In the genomic region with DNA sequence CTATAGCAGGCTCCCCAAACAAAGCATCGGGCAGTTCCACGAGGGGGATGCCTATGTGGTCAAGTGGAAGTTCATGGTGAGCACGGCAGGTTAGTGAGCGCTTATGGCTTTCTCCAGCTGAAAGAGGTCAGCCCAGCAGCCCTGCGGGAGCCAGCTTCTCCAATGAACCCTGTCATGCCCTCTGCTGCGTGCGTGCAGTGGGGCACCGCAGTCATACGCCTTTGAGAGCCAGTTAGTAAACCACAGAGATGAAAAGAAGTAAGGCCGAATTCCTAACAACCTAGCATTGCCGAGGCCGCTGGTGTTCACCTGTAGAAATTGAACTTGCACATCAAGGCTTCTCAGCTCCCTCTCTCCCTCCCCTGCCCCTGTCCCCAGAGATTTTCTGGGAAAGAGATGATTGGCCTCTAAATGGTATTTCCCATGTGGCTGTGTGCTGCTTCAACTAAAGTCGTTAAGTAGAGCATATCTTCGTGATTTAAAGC, we compare ENCODE assay signal across 8 cellular contexts.
A peak's percentile ranks its signal among the peaks of the same experiment; 100 is the strongest.
DNase-seq lines count a peak whose midpoint lies in the region; ATAC-seq and TF ChIP-seq lines count a peak whose summit lies in the region.
"Not testable (repeated sequence)": the region's sequence is repeated elsewhere in the genome, so short reads cannot be mapped to it uniquely, and the experiment has no call there.

No MANE protein-coding gene starts in this region.

- not testable (repeated sequence) for H3K9me2 ChIP-seq in Loucy (replicated peaks; ENCODE audit: low read depth, low read length)

- H3K27me3 ChIP-seq in CD4-positive, CD25-positive, alpha-beta regulatory T cell (ENCODE audit: control insufficient read depth, insufficient read depth, low read length); Loucy (ENCODE audit: insufficient read depth, low read length, poor library complexity, severe bottlenecking); colonic mucosa: not testable (repeated sequence)

- peaks cover 23% of the 10 kb centered on the region; the same call in 1 of the 2 replicates for H3K79me2 ChIP-seq in Loucy (ENCODE audit: insufficient read depth, low read length)

- not testable (repeated sequence) for H4K20me1 ChIP-seq in Loucy (ENCODE audit: insufficient read depth, low read length, poor library complexity, severe bottlenecking)

- peak overlapping the region; percentile 97 to 99 (median 98) for H3K27ac Mint-ChIP-seq in CD4-positive, CD25-positive, alpha-beta regulatory T cell

- ATAC-seq in CD4-positive, CD25-positive, alpha-beta regulatory T cell (ENCODE audit: low read depth in 2 of 2) = peak; percentile 3 to 8
- ATAC-seq in GM19351 (IDR thresholded peaks at IDR 0.05; ENCODE audit: unreplicated experiment) (peak; percentile 0), HG02798 (IDR thresholded peaks at IDR 0.05; ENCODE audit: poor library complexity, unreplicated experiment) (peak; percentile 1)
- peak; percentile 13 to 14 for ATAC-seq in activated T-cell treated with anti-CD3 and anti-CD28 coated beads, Interleukin-2, amount 50 U/mL, for 4 hours

- H3K36me3 Mint-ChIP-seq in CD4-positive, CD25-positive, alpha-beta regulatory T cell; activated T-cell treated with anti-CD3 and anti-CD28 coated beads, Interleukin-2, amount 50 U/mL, for 4 hours (ENCODE audit: insufficient read depth): not testable (repeated sequence)

- peaks cover 14 to 71% (median 40%) of the 10 kb centered on the region in 4 donors for H3K4me1 Mint-ChIP-seq in CD4-positive, CD25-positive, alpha-beta regulatory T cell
- H3K4me1 Mint-ChIP-seq in activated T-cell treated with anti-CD3 and anti-CD28 coated beads, Interleukin-2, amount 50 U/mL, for 4 hours (ENCODE audit: low read depth) = peaks cover 67% of the 10 kb centered on the region

- H3K27ac ChIP-seq in CD4-positive, CD25-positive, alpha-beta regulatory T cell (ENCODE audit: insufficient read depth, low read length, poor library complexity, severe bottlenecking) = peak overlapping the region; percentile 89
- peak overlapping the region; percentile 27 for H3K27ac ChIP-seq in colonic mucosa

- intact Hi-C loops in colonic mucosa (cut with DNase I) = not testable (repeated sequence)

- H2AFZ ChIP-seq in Loucy (ENCODE audit: low read length) = peak overlapping the region; percentile 7; the same call in 1 of the 2 replicates

- H3K9ac ChIP-seq in Loucy (ENCODE audit: low read depth, low read length, poor library complexity, severe bottlenecking) = peak overlapping the region; percentile 68
- H3K9ac ChIP-seq in colonic mucosa (ENCODE audit: low read depth in 2 of 2, low read length in 2 of 2) = peak overlapping the region in 1 of 2 donors; percentile 24

- H3K4me1 ChIP-seq in CD4-positive, CD25-positive, alpha-beta regulatory T cell (ENCODE audit: control insufficient read depth, insufficient read depth, low read length, poor library complexity, severe bottlenecking) = peaks cover 64% of the 10 kb centered on the region
- peaks cover 55% of the 10 kb centered on the region for H3K4me1 ChIP-seq in Loucy (ENCODE audit: insufficient read depth, low read length, poor library complexity, severe bottlenecking)
- not testable (repeated sequence) for H3K4me1 ChIP-seq in colonic mucosa

- peak in 2 of 3 donors; percentile 44 to 68 for DNase-seq in CD4-positive, CD25-positive, alpha-beta regulatory T cell
- peak in 4 of 5 experiments; percentile 23 to 84 (median 30) for DNase-seq in T-helper 2 cell
- DNase-seq in activated T-cell treated with anti-CD3 and anti-CD28 coated beads, Interleukin-2, amount 50 U/mL, for 4 hours = peak; percentile 27
- DNase-seq in colonic mucosa = not testable (repeated sequence)
- DNase-seq in retina = peak; percentile 42

- not testable (repeated sequence) for H3K36me3 ChIP-seq in CD4-positive, CD25-positive, alpha-beta regulatory T cell (ENCODE audit: control insufficient read depth, insufficient read depth, low read length); Loucy (ENCODE audit: insufficient read depth, low read length); colonic mucosa

- peak overlapping the region; percentile 91 to 95 (median 94) for H3K4me3 Mint-ChIP-seq in CD4-positive, CD25-positive, alpha-beta regulatory T cell
- peak overlapping the region; percentile 80 for H3K4me3 Mint-ChIP-seq in activated T-cell treated with anti-CD3 and anti-CD28 coated beads, Interleukin-2, amount 50 U/mL, for 4 hours

- H3K9me3 ChIP-seq in CD4-positive, CD25-positive, alpha-beta regulatory T cell (ENCODE audit: control insufficient read depth in 2 of 2, low read length in 2 of 2); Loucy (ENCODE audit: insufficient read depth, low read depth, low read length); colonic mucosa: not testable (repeated sequence)

- TF ChIP-seq CTCF in Loucy (conservative IDR thresholded peaks at IDR 0.05; ENCODE audit: low read length); colonic mucosa (IDR thresholded peaks at IDR 0.05): not testable (repeated sequence)

- H3K9me3 Mint-ChIP-seq in CD4-positive, CD25-positive, alpha-beta regulatory T cell; activated T-cell treated with anti-CD3 and anti-CD28 coated beads, Interleukin-2, amount 50 U/mL, for 4 hours: not testable (repeated sequence)

- not testable (repeated sequence) for H3F3A ChIP-seq in Loucy (ENCODE audit: low read depth)

- H3K4me3 ChIP-seq in CD4-positive, CD25-positive, alpha-beta regulatory T cell (ENCODE audit: low read depth, low read length) = peak overlapping the region; percentile 86
- H3K4me3 ChIP-seq in Loucy (ENCODE audit: low read length, poor library complexity, severe bottlenecking) = peak overlapping the region; percentile 78
- H3K4me3 ChIP-seq in colonic mucosa = not testable (repeated sequence)

- peak overlapping the region; percentile 94 for H3K4me2 ChIP-seq in Loucy (ENCODE audit: low read depth, low read length, poor library complexity, severe bottlenecking)

- H3K27me3 Mint-ChIP-seq in CD4-positive, CD25-positive, alpha-beta regulatory T cell; activated T-cell treated with anti-CD3 and anti-CD28 coated beads, Interleukin-2, amount 50 U/mL, for 4 hours (ENCODE audit: low read depth): not testable (repeated sequence)
